24 cellular contexts compared by ENCODE assay signal in genomic region chr15:87730706-87731105, GRCh38.
"Had no signal": no experiment of that assay in that cellular context is flagged by ENCODE, and none has a peak within 500 bp of the region (broad histone marks: within the 10 kb centered on the region; RNA-seq: fewer than 3 reads in every experiment).

No MANE protein-coding gene starts in this region.

- H3K27ac ChIP-seq: neural progenitor cell, ovary, parathyroid adenoma, prostate gland, right lobe of liver, sigmoid colon, stomach, thoracic aorta, thyroid gland, tibial nerve, upper lobe of left lung, vagina had no signal

- H3K27me3 ChIP-seq: neural progenitor cell, ovary, right lobe of liver, sigmoid colon, thyroid gland, tibial nerve, upper lobe of left lung, vagina had no signal

- H3K4me1 ChIP-seq: neural progenitor cell, parathyroid adenoma, prostate gland, right lobe of liver, sigmoid colon, stomach, thyroid gland, upper lobe of left lung, vagina had no signal

- H3K4me2 ChIP-seq: neural progenitor cell had no signal

- DNase-seq: natural killer cell; occipital lobe; ovary; right cardiac atrium; right lobe of liver; sigmoid colon; stimulated activated CD4-positive, alpha-beta T cell treated with anti-CD3 and anti-CD28 coated beads, Interleukin-15, amount 100 ng/mL, for 24 hours; stimulated activated CD4-positive, alpha-beta T cell treated with anti-CD3 and anti-CD28 coated beads, Interleukin-2, amount 100 ng/mL, for 24 hours; stimulated activated CD4-positive, alpha-beta T cell treated with anti-CD3 and anti-CD28 coated beads, Interleukin-2, amount 100 ng/mL, for 48 hours; stimulated activated CD4-positive, alpha-beta T cell treated with anti-CD3 and anti-CD28 coated beads, Interleukin-4, amount 100 ng/mL, for 24 hours; stimulated activated naive B cell treated with anti-CD40 and anti-IgM and Interleukin-4, amounts not matched to agents 10 μg/mL and 1 μg/mL and 100 μg/mL, for 72 hours; stimulated activated naive CD4-positive, alpha-beta T cell treated with Interleukin-2 at 50 U/mL for 16 hours; stomach; thyroid gland; trophoblast cell; upper lobe of left lung had no signal

- H3K36me3 ChIP-seq: neural progenitor cell, ovary, prostate gland, right lobe of liver, sigmoid colon, stomach, thoracic aorta, thyroid gland, tibial nerve, upper lobe of left lung, vagina had no signal

- H3K4me3 ChIP-seq: neural progenitor cell, ovary, prostate gland, right lobe of liver, sigmoid colon, stomach, thoracic aorta, thyroid gland, tibial nerve, upper lobe of left lung, vagina had no signal

- FAIRE-seq: small intestine had no signal

- ATAC-seq: natural killer cell; right cardiac atrium; right lobe of liver; stimulated activated effector memory CD8-positive, alpha-beta T cell treated with anti-CD3 and anti-CD28 coated beads, Interleukin-12 subunit alpha, Interleukin-12 subunit beta, amount 100 ng/mL, for 72 hours; stimulated activated naive B cell treated with anti-CD40 and anti-IgM and Interleukin-4, amounts not matched to agents 10 μg/mL and 1 μg/mL and 100 μg/mL, for 72 hours had no signal

- H3K9me3 ChIP-seq: ovary, prostate gland, right lobe of liver, sigmoid colon, stomach, thoracic aorta, thyroid gland, tibial nerve, upper lobe of left lung, vagina had no signal
